In genomic region chr7:158958618-158959017, GRCh38 we compare ENCODE assay signal across 10 cellular contexts.
DNase-seq lines count a peak whose midpoint lies in the region; ATAC-seq and TF ChIP-seq lines count a peak whose summit lies in the region.
"Had no signal": no experiment of that assay in that cellular context is flagged by ENCODE, and none has a peak within 500 bp of the region (broad histone marks: within the 10 kb centered on the region; RNA-seq: fewer than 3 reads in every experiment).

No MANE protein-coding gene starts in this region.

- H3K9me3 Mint-ChIP-seq in activated T-cell treated with anti-CD3 and anti-CD28 coated beads, Interleukin-2, amount 50 U/mL, for 72 hours = no peaks in the 10 kb centered on the region
- H3K9me3 Mint-ChIP-seq in WTC11 (peaks cover 20% of the 10 kb centered on the region), glutamatergic neuron (ENCODE audit: unreplicated experiment) (peaks cover 6% of the 10 kb centered on the region)

- no peaks in the 10 kb centered on the region for H3K27me3 ChIP-seq in thymus (ENCODE audit: control insufficient read depth, insufficient read depth)
- H3K27me3 ChIP-seq: hepatocyte, right atrium auricular region had no signal

- no peak overlapping the region for H3K27ac Mint-ChIP-seq in activated T-cell treated with anti-CD3 and anti-CD28 coated beads, Interleukin-2, amount 50 U/mL, for 72 hours
- no peak overlapping the region for H3K27ac Mint-ChIP-seq in WTC11
- H3K27ac Mint-ChIP-seq in glutamatergic neuron (ENCODE audit: unreplicated experiment) = no peak overlapping the region

- no peak overlapping the region for H3K27ac ChIP-seq in thymus (ENCODE audit: low read depth)
- H3K27ac ChIP-seq: hepatocyte, right atrium auricular region had no signal

- peaks cover 10% of the 10 kb centered on the region for H3K4me1 ChIP-seq in thymus (ENCODE audit: control insufficient read depth, insufficient read depth, low read length)

- ATAC-seq in activated T-cell treated with anti-CD3 and anti-CD28 coated beads, Interleukin-2, amount 50 U/mL, for 72 hours (replicated peaks in 1 of 2) = no peak
- no peak for ATAC-seq in WTC11
- ATAC-seq in sciatic nerve = no peak

- H3K36me3 Mint-ChIP-seq in activated T-cell treated with anti-CD3 and anti-CD28 coated beads, Interleukin-2, amount 50 U/mL, for 72 hours (ENCODE audit: insufficient read depth in 2 of 2) = no peaks in the 10 kb centered on the region
- H3K36me3 Mint-ChIP-seq in WTC11 (no peaks in the 10 kb centered on the region), glutamatergic neuron (ENCODE audit: unreplicated experiment) (no peaks in the 10 kb centered on the region)

- WGBS in thymus = 50% methylated on average over 13 of the region's 13 CpGs

- H3K9me3 ChIP-seq in thymus (ENCODE audit: control insufficient read depth) = no peaks in the 10 kb centered on the region
- H3K9me3 ChIP-seq: right atrium auricular region had no signal

- no peak for TF ChIP-seq CTCF in WTC11 (IDR thresholded peaks at IDR 0.05)
- TF ChIP-seq CTCF in glutamatergic neuron (IDR thresholded peaks at IDR 0.05; ENCODE audit: partially characterized antibody, unreplicated experiment) = no peak

- peaks cover 18% of the 10 kb centered on the region for H3K27me3 Mint-ChIP-seq in activated T-cell treated with anti-CD3 and anti-CD28 coated beads, Interleukin-2, amount 50 U/mL, for 72 hours (ENCODE audit: low read depth)
- H3K27me3 Mint-ChIP-seq in WTC11 (ENCODE audit: low read depth) = peaks cover 4% of the 10 kb centered on the region
- H3K27me3 Mint-ChIP-seq in glutamatergic neuron (ENCODE audit: unreplicated experiment) = no peaks in the 10 kb centered on the region

- peaks cover 14% of the 10 kb centered on the region for H3K4me1 Mint-ChIP-seq in activated T-cell treated with anti-CD3 and anti-CD28 coated beads, Interleukin-2, amount 50 U/mL, for 72 hours (ENCODE audit: low read depth)
- H3K4me1 Mint-ChIP-seq in WTC11 (peaks cover 18% of the 10 kb centered on the region), glutamatergic neuron (ENCODE audit: low read depth, unreplicated experiment) (peaks cover 3% of the 10 kb centered on the region)

- no peak for DNase-seq in activated T-cell treated with anti-CD3 and anti-CD28 coated beads, Interleukin-2, amount 50 U/mL, for 72 hours
- no peak for DNase-seq in activated T-cell treated with anti-CD3 and anti-CD28 coated beads, Interleukin-2, amount 50 U/mL, for 1 hour
- DNase-seq in WTC11 (ENCODE audit: low spot score) (no peak), glutamatergic neuron (no peak), sciatic nerve (ENCODE audit: low spot score) (no peak), NCI-H2081 (lab: John Stamatoyannopoulos, UW) (no peak)
- DNase-seq in effector CD8-positive, alpha-beta T cell (lab: John Stamatoyannopoulos, UW) = no peak

- H3K4me3 Mint-ChIP-seq in activated T-cell treated with anti-CD3 and anti-CD28 coated beads, Interleukin-2, amount 50 U/mL, for 72 hours = peak overlapping the region; percentile 82 to 85
- H3K4me3 Mint-ChIP-seq in WTC11 (peak overlapping the region; percentile 66), glutamatergic neuron (ENCODE audit: unreplicated experiment) (peak overlapping the region; percentile 61)

- CTCF ChIA-PET in WTC11 (lab: Charles Lee) = interaction anchor here (1.1 to 3.5 kb wide), 2 partner anchors 15 to 18 kb away, joined by 4 to 24 read pairs; no protein-coding TSS in a partner anchor

- POLR2A ChIA-PET in WTC11 (lab: Charles Lee) = no interaction called here

- H3K36me3 ChIP-seq in thymus (ENCODE audit: control insufficient read depth, insufficient read depth) = no peaks in the 10 kb centered on the region
- H3K36me3 ChIP-seq: right atrium auricular region had no signal

- intact Hi-C loops in sciatic nerve (cut with DNase I) = no loop called here

- peak overlapping the region; percentile 33 for H3K4me3 ChIP-seq in thymus (ENCODE audit: low read length)
- H3K4me3 ChIP-seq: hepatocyte had no signal

TF ChIP-seq in WTC11, 78 proteins besides CTCF, POLR2A, EP300 and RAD21:
- TF ChIP-seq, protein P1, sequence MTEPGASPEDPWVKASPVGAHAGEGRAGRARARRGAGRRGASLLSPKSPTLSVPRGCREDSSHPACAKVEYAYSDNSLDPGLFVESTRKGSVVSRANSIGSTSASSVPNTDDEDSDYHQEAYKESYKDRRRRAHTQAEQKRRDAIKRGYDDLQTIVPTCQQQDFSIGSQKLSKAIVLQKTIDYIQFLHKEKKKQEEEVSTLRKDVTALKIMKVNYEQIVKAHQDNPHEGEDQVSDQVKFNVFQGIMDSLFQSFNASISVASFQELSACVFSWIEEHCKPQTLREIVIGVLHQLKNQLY (CRISPR knock-in tag; IDR thresholded peaks at IDR 0.05) = no peak
- TF ChIP-seq ZNF671 (CRISPR knock-in tag; IDR thresholded peaks at IDR 0.05) = no peak
- no peak for TF ChIP-seq FOXP1 (CRISPR knock-in tag; IDR thresholded peaks at IDR 0.05; ENCODE audit: borderline replicate concordance)
- TF ChIP-seq CREM (CRISPR knock-in tag; IDR thresholded peaks at IDR 0.05) = no peak
